22 cellular contexts compared by ENCODE assay signal in genomic region chr5:134420326-134420725, GRCh38. TPM values are rescaled to one million over a fixed set of nuclear protein-coding genes. Genes with fewer than 3 reads are reported as not detected.
A peak's percentile ranks its signal among the peaks of the same experiment; 100 is the strongest.
DNase-seq lines count a peak whose midpoint lies in the region; ATAC-seq, FAIRE-seq and TF ChIP-seq lines count a peak whose summit lies in the region.
"Had no signal": no experiment of that assay in that cellular context is flagged by ENCODE, and none has a peak within 500 bp of the region (broad histone marks: within the 10 kb centered on the region; RNA-seq: fewer than 3 reads in every experiment).

No MANE protein-coding gene starts in this region.

- H2AFZ ChIP-seq in H1 (ENCODE audit: low read length) (no peak overlapping the region), mesenchymal stem cell (ENCODE audit: low read depth, low read length) (no peak overlapping the region)
- H2AFZ ChIP-seq: parathyroid adenoma had no signal

- H3K9me3 ChIP-seq in H1 (ENCODE audit: insufficient read depth in 2 of 2, low read depth in 1 of 2, low read length in 1 of 2) (no peaks in the 10 kb centered on the region), mesenchymal stem cell (ENCODE audit: control insufficient read depth, low read length) (no peaks in the 10 kb centered on the region)
- H3K9me3 ChIP-seq: thoracic aorta had no signal

- no peaks in the 10 kb centered on the region for H3K36me3 Mint-ChIP-seq in activated CD8-positive, alpha-beta T cell treated with anti-CD3 and anti-CD28 coated beads, Interleukin-2, amount 10 ng/mL, durations not matched to agents 7 days and 5 days (ENCODE audit: low read depth)
- H3K36me3 Mint-ChIP-seq: CD8-positive, alpha-beta T cell; mesothelial cell of epicardium; stimulated activated naive B cell treated with anti-CD40 and anti-IgM and Interleukin-4, amounts not matched to agents 10 μg/mL and 1 μg/mL and 100 μg/mL, for 72 hours had no signal

- H3K18ac ChIP-seq in H1 (ENCODE audit: extremely low read depth, low read length) (no peak overlapping the region), mesenchymal stem cell (ENCODE audit: low read depth in 1 of 2, low read length in 2 of 2) (peak overlapping the region in 1 of 2 experiments; percentile 5)

- H3K23ac ChIP-seq in H1 (ENCODE audit: insufficient read length) = no peak overlapping the region
- no peak overlapping the region for H3K23ac ChIP-seq in mesenchymal stem cell (ENCODE audit: low read length in 2 of 2)

- H4K8ac ChIP-seq in H1 (ENCODE audit: extremely low read depth, insufficient read depth, low read length) (no peak overlapping the region), mesenchymal stem cell (ENCODE audit: low read length) (no peak overlapping the region)

- H2BK120ac ChIP-seq in H1 (replicated peaks; ENCODE audit: low read depth, low read length) (peak overlapping the region; percentile 47), mesenchymal stem cell (ENCODE audit: low read depth, low read length) (no peak overlapping the region)

- POLR2A ChIA-PET in H1 (lab: Charles Lee; ENCODE audit: partially characterized antibody) = interaction anchor here (1.0 to 1.4 kb wide), 2 partner anchors 14 to 17 kb away, joined by 3 read pairs; no protein-coding TSS in a partner anchor
- POLR2A ChIA-PET in activated CD8-positive, alpha-beta T cell treated with anti-CD3 and anti-CD28 coated beads, Interleukin-2, amount 10 ng/mL, durations not matched to agents 7 days and 5 days (lab: Charles Lee) = no interaction called here

- H3K27ac ChIP-seq in H1 (ENCODE audit: low read depth, low read length) (no peak overlapping the region), mesenchymal stem cell (ENCODE audit: low read length, poor library complexity, severe bottlenecking) (peak overlapping the region; percentile 61)
- H3K27ac ChIP-seq: cardiac muscle cell, parathyroid adenoma, thoracic aorta had no signal

- H2BK20ac ChIP-seq in H1 (ENCODE audit: low read length) = no peak overlapping the region

- no peaks in the 10 kb centered on the region for H3K4me1 Mint-ChIP-seq in activated CD8-positive, alpha-beta T cell treated with anti-CD3 and anti-CD28 coated beads, Interleukin-2, amount 10 ng/mL, durations not matched to agents 7 days and 5 days (ENCODE audit: low read depth)
- H3K4me1 Mint-ChIP-seq: mesothelial cell of epicardium, nephron had no signal

- H4K20me1 ChIP-seq in H1 (replicated peaks in 1 of 2; ENCODE audit: control insufficient read depth in 1 of 2, insufficient read depth in 2 of 2, low read length in 2 of 2) = no peaks in the 10 kb centered on the region

- DNase-seq in EH (ENCODE audit: low read depth) (peak; percentile 76), NCI-H226 (peak; percentile 9), H1 (ENCODE audit: low read depth in 1 of 2, low spot score in 2 of 2) (no peak), mesenchymal stem cell (peak; percentile 78), SKM-1 (lab: John Stamatoyannopoulos, UW; ENCODE audit: unreplicated experiment) (no peak), mesenteric fat pad (ENCODE audit: low spot score) (no peak)
- DNase-seq in activated CD8-positive, alpha-beta T cell treated with anti-CD3 and anti-CD28 coated beads, Interleukin-2, amount 10 ng/mL, durations not matched to agents 7 days and 5 days = no peak
- DNase-seq: activated CD4-positive, alpha-beta T cell treated with anti-CD3 and anti-CD28 coated beads for 1 hour; CD8-positive, alpha-beta T cell; NCI-H1694; SHP77 treated with DMSO at 0.1 percent for 48 hours; stimulated activated naive B cell treated with anti-CD40 and anti-IgM and Interleukin-4, amounts not matched to agents 10 μg/mL and 1 μg/mL and 100 μg/mL, for 72 hours had no signal

- H3K27me3 ChIP-seq in H1 (replicated peaks in 1 of 4; ENCODE audit: control insufficient read depth in 3 of 4, extremely low read depth in 1 of 4, insufficient read depth in 3 of 4, low read length in 3 of 4) (no peaks in the 10 kb centered on the region), mesenchymal stem cell (ENCODE audit: control insufficient read depth in 1 of 2, insufficient read depth in 1 of 2, low read length in 2 of 2) (no peaks in the 10 kb centered on the region)
- H3K27me3 ChIP-seq: cardiac muscle cell had no signal

- no peak for TF ChIP-seq RAD21 in H1 (IDR thresholded peaks at IDR 0.05 in 1 of 2, conservative IDR thresholded peaks at IDR 0.05 in 1 of 2; ENCODE audit: low read depth in 2 of 2, low read length in 2 of 2)

- H2BK12ac ChIP-seq in H1 (ENCODE audit: low read depth, low read length) (no peak overlapping the region), mesenchymal stem cell (ENCODE audit: low read length in 2 of 2) (no peak overlapping the region)

- H3K9me3 Mint-ChIP-seq in activated CD8-positive, alpha-beta T cell treated with anti-CD3 and anti-CD28 coated beads, Interleukin-2, amount 10 ng/mL, durations not matched to agents 7 days and 5 days (ENCODE audit: insufficient read depth) = no peaks in the 10 kb centered on the region
- H3K9me3 Mint-ChIP-seq: CD8-positive, alpha-beta T cell had no signal

- H2BK5ac ChIP-seq in H1 (ENCODE audit: low read depth, low read length) = no peak overlapping the region
- no peak overlapping the region for H2BK5ac ChIP-seq in mesenchymal stem cell (ENCODE audit: low read depth, low read length, poor library complexity, severe bottlenecking)

- no peaks in the 10 kb centered on the region for H3K23me2 ChIP-seq in H1 (ENCODE audit: low read depth, low read length)

- WGBS in H1 (ENCODE audit: extremely low coverage in 1 of 2, insufficient coverage in 1 of 2, insufficient read length in 1 of 2, insufficient replicate concordance in 2 of 2, low coverage in 1 of 2, low lambda C conversion rate in 2 of 2, missing lambda C conversion rate in 1 of 2), 2 experiments = 88% methylated on average over 2 of the region's 2 CpGs; no CpG with 5 or more reads in 1 of the 2 experiments
- 90% methylated on average over 2 of the region's 2 CpGs for WGBS in mesenchymal stem cell

- peaks cover 4% of the 10 kb centered on the region for H3K27me3 Mint-ChIP-seq in activated CD8-positive, alpha-beta T cell treated with anti-CD3 and anti-CD28 coated beads, Interleukin-2, amount 10 ng/mL, durations not matched to agents 7 days and 5 days (ENCODE audit: low read depth)
- H3K27me3 Mint-ChIP-seq: dendritic cell treated with granulocyte-macrophage colony-stimulating factor and Interleukin-4, amounts not matched to agents 40 ng/mL and 50 ng/mL, for 4 days; stimulated activated naive B cell treated with anti-CD40 and anti-IgM and Interleukin-4, amounts not matched to agents 10 μg/mL and 1 μg/mL and 100 μg/mL, for 72 hours had no signal

- no peak overlapping the region for H3K4me3 Mint-ChIP-seq in activated CD8-positive, alpha-beta T cell treated with anti-CD3 and anti-CD28 coated beads, Interleukin-2, amount 10 ng/mL, durations not matched to agents 7 days and 5 days
- H3K4me3 Mint-ChIP-seq: activated T-helper 1 cell treated with anti-CD3 and anti-CD28 coated beads, Interleukin-12 subunit alpha, Interleukin-12 subunit beta, Interleukin-2, Interleukin-4 antibody, amounts not matched to agents 30 ng/mL and 10 ng/mL and 1 ng/mL, durations not matched to agents 14 hours and 24 hours and 36 hours; CD8-positive, alpha-beta T cell; dendritic cell treated with granulocyte-macrophage colony-stimulating factor and Interleukin-4, amounts not matched to agents 40 ng/mL and 50 ng/mL, for 4 days; mesothelial cell of epicardium; nephron; stimulated activated naive B cell treated with anti-CD40 and anti-IgM and Interleukin-4, amounts not matched to agents 10 μg/mL and 1 μg/mL and 100 μg/mL, for 72 hours had no signal

- H2BK15ac ChIP-seq in H1 (ENCODE audit: low read length) (no peak overlapping the region), mesenchymal stem cell (ENCODE audit: low read depth, poor library complexity, severe bottlenecking) (no peak overlapping the region)

- no peak for ATAC-seq in activated CD8-positive, alpha-beta T cell treated with anti-CD3 and anti-CD28 coated beads, Interleukin-2, amount 10 ng/mL, durations not matched to agents 7 days and 5 days
- ATAC-seq in HG02973 (IDR thresholded peaks at IDR 0.05; ENCODE audit: unreplicated experiment) = no peak
- ATAC-seq: CD8-positive, alpha-beta T cell; HCT116; sciatic nerve; stimulated activated naive B cell treated with anti-CD40 and anti-IgM and Interleukin-4, amounts not matched to agents 10 μg/mL and 1 μg/mL and 100 μg/mL, for 72 hours had no signal

- TF ChIP-seq EP300 in H1 (IDR thresholded peaks at IDR 0.05; ENCODE audit: borderline replicate concordance in 1 of 2, low read depth in 2 of 2, low read length in 2 of 2) = no peak

- H3K4ac ChIP-seq in H1 (replicated peaks; ENCODE audit: insufficient read length, low read depth, low read length) = no peak overlapping the region
- no peak overlapping the region for H3K4ac ChIP-seq in mesenchymal stem cell (ENCODE audit: low read depth in 1 of 2, low read length in 2 of 2)

- H4K5ac ChIP-seq in H1 (ENCODE audit: insufficient read length, low read depth, low read length) = no peak overlapping the region

- no peak for TF ChIP-seq CTCF in H1 (IDR thresholded peaks at IDR 0.05; ENCODE audit: control extremely low read depth in 1 of 3, insufficient read depth in 1 of 3, low read depth in 1 of 3, low read length in 3 of 3)

- H3K79me1 ChIP-seq in H1 (ENCODE audit: low read depth, low read length) = no peaks in the 10 kb centered on the region
- H3K79me1 ChIP-seq in mesenchymal stem cell (replicated peaks; ENCODE audit: low read length, poor library complexity, severe bottlenecking) = no peaks in the 10 kb centered on the region

- H3K36me3 ChIP-seq in H1 (ENCODE audit: control insufficient read depth in 2 of 4, insufficient read depth in 4 of 4, low read length in 3 of 4) (no peaks in the 10 kb centered on the region), mesenchymal stem cell (ENCODE audit: control insufficient read depth in 1 of 2, insufficient read depth in 2 of 2, low read depth in 1 of 2, low read length in 2 of 2) (no peaks in the 10 kb centered on the region)
- H3K36me3 ChIP-seq: cardiac muscle cell, thoracic aorta had no signal

- no peak overlapping the region for H2AK5ac ChIP-seq in H1 (ENCODE audit: low read depth, low read length)
- no peak overlapping the region for H2AK5ac ChIP-seq in mesenchymal stem cell (ENCODE audit: low read length, severe bottlenecking)

- H4K91ac ChIP-seq in H1 (replicated peaks; ENCODE audit: insufficient read length, low read length) (peak overlapping the region; percentile 34), mesenchymal stem cell (ENCODE audit: low read length) (no peak overlapping the region)

- no peak overlapping the region for H3K4me3 ChIP-seq in H1 (ENCODE audit: extremely low read depth in 1 of 4, insufficient read depth in 2 of 4, low read depth in 3 of 4, low read length in 4 of 4)
- H3K4me3 ChIP-seq in mesenchymal stem cell (ENCODE audit: insufficient read depth in 1 of 2, low read depth in 1 of 2, low read length in 2 of 2) = no peak overlapping the region
- H3K4me3 ChIP-seq: cardiac muscle cell, thoracic aorta had no signal

- H3K14ac ChIP-seq in H1 (ENCODE audit: insufficient read length) (no peak overlapping the region), mesenchymal stem cell (ENCODE audit: low read length in 2 of 2) (no peak overlapping the region)

- no peaks in the 10 kb centered on the region for H3K4me1 ChIP-seq in H1 (replicated peaks in 1 of 4; ENCODE audit: control insufficient read depth in 3 of 4, insufficient read depth in 4 of 4, low read length in 3 of 4)
- H3K4me1 ChIP-seq in mesenchymal stem cell (ENCODE audit: control insufficient read depth, insufficient read depth, low read depth, low read length) = peaks cover 6% of the 10 kb centered on the region
- H3K4me1 ChIP-seq: parathyroid adenoma had no signal

- FAIRE-seq in H1 (lab: Jason Lieb, UNC) = no peak

- no peaks in the 10 kb centered on the region for H3K79me2 ChIP-seq in H1 (ENCODE audit: control insufficient read depth in 1 of 2, insufficient read depth in 2 of 2, low read length in 2 of 2)
- H3K79me2 ChIP-seq: parathyroid adenoma had no signal

- no peak overlapping the region for H3K27ac Mint-ChIP-seq in activated CD8-positive, alpha-beta T cell treated with anti-CD3 and anti-CD28 coated beads, Interleukin-2, amount 10 ng/mL, durations not matched to agents 7 days and 5 days
- H3K27ac Mint-ChIP-seq: activated T-helper 1 cell treated with anti-CD3 and anti-CD28 coated beads, Interleukin-12 subunit alpha, Interleukin-12 subunit beta, Interleukin-2, Interleukin-4 antibody, amounts not matched to agents 30 ng/mL and 10 ng/mL and 1 ng/mL, durations not matched to agents 14 hours and 24 hours and 36 hours; CD8-positive, alpha-beta T cell; dendritic cell treated with granulocyte-macrophage colony-stimulating factor and Interleukin-4, amounts not matched to agents 40 ng/mL and 50 ng/mL, for 4 days; mesothelial cell of epicardium; nephron; stimulated activated naive B cell treated with anti-CD40 and anti-IgM and Interleukin-4, amounts not matched to agents 10 μg/mL and 1 μg/mL and 100 μg/mL, for 72 hours had no signal

- H3K9ac ChIP-seq in H1 (replicated peaks in 1 of 4; ENCODE audit: extremely low read depth in 1 of 4, low read depth in 3 of 4, low read length in 3 of 4) = no peak overlapping the region
- no peak overlapping the region for H3K9ac ChIP-seq in mesenchymal stem cell (ENCODE audit: low read length)
- H3K9ac ChIP-seq: parathyroid adenoma had no signal

- H3K4me2 ChIP-seq in H1 (ENCODE audit: insufficient read depth in 1 of 2, low read depth in 2 of 2, low read length in 2 of 2) (no peak overlapping the region), mesenchymal stem cell (ENCODE audit: low read length, poor library complexity, severe bottlenecking) (no peak overlapping the region)

- H3K56ac ChIP-seq in H1 (replicated peaks; ENCODE audit: insufficient read length, low read depth, low read length) = no peak overlapping the region

- CTCF ChIA-PET in H1 (lab: Charles Lee; ENCODE audit: partially characterized antibody) = interaction anchor here (1.0 kb wide), 1 partner anchor 10 kb away, joined by 5 read pairs; the partner anchor contains the start of gene CDKN2AIPNL
- CTCF ChIA-PET in activated CD8-positive, alpha-beta T cell treated with anti-CD3 and anti-CD28 coated beads, Interleukin-2, amount 10 ng/mL, durations not matched to agents 7 days and 5 days (lab: Charles Lee) = no interaction called here

- TF ChIP-seq POLR2A in H1 (IDR thresholded peaks at IDR 0.05; ENCODE audit: control extremely low read depth in 1 of 2, low read depth in 2 of 2, low read length in 2 of 2) = no peak

RNA-seq across cellular contexts. Expression of gene CDKN2AIPNL, which starts 8.6 kb away (rescaled TPM):
- 54.3 and 56.3 TPM in 2 replicates for total RNA-seq in H1 (2021; fragmentation: NEBNext Ultra II Directional; extraction: Animal tissue kit (Norgen Biotek cat#: 25700))
- polyA plus RNA-seq in H1 (2011; rRNA removed) = 31.2 and 40.0 TPM in 2 replicates
- 44.5 TPM for polyA plus RNA-seq in H1 (2011; cell fraction: cytosol; rRNA removed)
- 9.6 TPM for polyA plus RNA-seq in H1 (2011; cell fraction: nucleus; rRNA removed)
- 34.7 to 41.9 TPM (median 39.4 TPM) in 4 replicates for polyA plus RNA-seq in H1 (2012, experiment 1 of 2)
- 59.9 TPM for polyA plus RNA-seq in H1 (2012, experiment 2 of 2)
- 50.3 TPM for polyA plus RNA-seq in H1 (2013, experiment 1 of 2)
- 51.4 TPM for polyA plus RNA-seq in H1 (2013, experiment 2 of 2)
- 10.6 and 11.7 TPM in 2 replicates for polyA minus RNA-seq in H1 (2011; rRNA and poly(A)+ RNA removed)
- polyA minus RNA-seq in H1 (2011; cell fraction: cytosol; rRNA and poly(A)+ RNA removed) = 16.8 TPM
- 16.6 TPM for polyA minus RNA-seq in H1 (2011; cell fraction: nucleus; rRNA and poly(A)+ RNA removed)
- 20.0 TPM for polyA plus RNA-seq in mesenchymal stem cell (2013, experiment 1 of 2)
- polyA plus RNA-seq in mesenchymal stem cell (2013, experiment 2 of 2) = 19.1 TPM
- total RNA-seq in activated CD8-positive, alpha-beta T cell treated with anti-CD3 and anti-CD28 coated beads, Interleukin-2, amount 10 ng/mL, durations not matched to agents 7 days and 5 days = 10 to 100 TPM; 31.3 to 32.5 TPM
- 19.5 TPM for total RNA-seq in mesenteric fat pad

RNA-seq across cellular contexts. Expression of gene UBE2B, which starts 49.0 kb away (rescaled TPM):
- total RNA-seq in H1 (2021; fragmentation: NEBNext Ultra II Directional; extraction: Animal tissue kit (Norgen Biotek cat#: 25700)) = 40.3 and 46.8 TPM in 2 replicates
- polyA plus RNA-seq in H1 (2011; rRNA removed) = 8.1 and 15.9 TPM in 2 replicates
- 21.0 TPM for polyA plus RNA-seq in H1 (2011; cell fraction: cytosol; rRNA removed)
- polyA plus RNA-seq in H1 (2011; cell fraction: nucleus; rRNA removed) = 4.1 TPM
- polyA plus RNA-seq in H1 (2012, experiment 1 of 2) = 13.8 to 34.1 TPM (median 16.4 TPM) in 4 replicates
- polyA plus RNA-seq in H1 (2012, experiment 2 of 2) = 13.1 TPM
- polyA plus RNA-seq in H1 (2013, experiment 1 of 2) = 42.7 TPM
- polyA plus RNA-seq in H1 (2013, experiment 2 of 2) = 34.4 TPM
- 6.4 and 7.3 TPM in 2 replicates for polyA minus RNA-seq in H1 (2011; rRNA and poly(A)+ RNA removed)
- polyA minus RNA-seq in H1 (2011; cell fraction: cytosol; rRNA and poly(A)+ RNA removed) = 9.4 TPM
- 9.8 TPM for polyA minus RNA-seq in H1 (2011; cell fraction: nucleus; rRNA and poly(A)+ RNA removed)
- 96.1 TPM for polyA plus RNA-seq in mesenchymal stem cell (2013, experiment 1 of 2)
- polyA plus RNA-seq in mesenchymal stem cell (2013, experiment 2 of 2) = 124 TPM
- total RNA-seq in activated CD8-positive, alpha-beta T cell treated with anti-CD3 and anti-CD28 coated beads, Interleukin-2, amount 10 ng/mL, durations not matched to agents 7 days and 5 days = 10 to 100 TPM; 83.0 to 87.6 TPM
- total RNA-seq in mesenteric fat pad = 91.0 TPM

RNA-seq across cellular contexts. Expression of gene CDKL3, which starts 53.4 kb away (rescaled TPM):
- 1.4 and 1.7 TPM in 2 replicates for total RNA-seq in H1 (2021; fragmentation: NEBNext Ultra II Directional; extraction: Animal tissue kit (Norgen Biotek cat#: 25700))
- polyA plus RNA-seq in H1 (2011; rRNA removed) = 0.49 and 0.77 TPM in 2 replicates
- polyA plus RNA-seq in H1 (2011; cell fraction: cytosol; rRNA removed) = 0.69 TPM
- 0.41 TPM for polyA plus RNA-seq in H1 (2011; cell fraction: nucleus; rRNA removed)
- polyA plus RNA-seq in H1 (2012, experiment 1 of 2) = 1.1 to 2.4 TPM (median 1.5 TPM) in 4 replicates
- 2.2 TPM for polyA plus RNA-seq in H1 (2012, experiment 2 of 2)
- 2.1 TPM for polyA plus RNA-seq in H1 (2013, experiment 1 of 2)
- polyA plus RNA-seq in H1 (2013, experiment 2 of 2) = 0.92 TPM
- polyA minus RNA-seq in H1 (2011; rRNA and poly(A)+ RNA removed) = 0.32 and 0.47 TPM in 2 replicates
- not detected for polyA minus RNA-seq in H1 (2011; cell fraction: cytosol; rRNA and poly(A)+ RNA removed)
- polyA minus RNA-seq in H1 (2011; cell fraction: nucleus; rRNA and poly(A)+ RNA removed) = 1.7 TPM
- polyA plus RNA-seq in mesenchymal stem cell (2013, experiment 1 of 2) = 1.9 TPM
- polyA plus RNA-seq in mesenchymal stem cell (2013, experiment 2 of 2) = 1.3 TPM
- 1 to 10 TPM in 1 of 2 experiments, under 1 TPM in 1; 0.53 to 1.2 TPM for total RNA-seq in activated CD8-positive, alpha-beta T cell treated with anti-CD3 and anti-CD28 coated beads, Interleukin-2, amount 10 ng/mL, durations not matched to agents 7 days and 5 days
- total RNA-seq in mesenteric fat pad = 2.6 TPM

Comparison
In these comparisons a context has a peak if more than half of its experiments do, and no peak if none do; other contexts are left out.
1. DNase-seq: peak in EH (single experiment), NCI-H226 (single experiment) and mesenchymal stem cell (single experiment); none in H1 (0 of 2), SKM-1 (single experiment), activated CD8-positive, alpha-beta T cell treated with anti-CD3 and anti-CD28 coated beads, Interleukin-2, amount 10 ng/mL, durations not matched to agents 7 days and 5 days (single experiment) and mesenteric fat pad (single experiment).